ENCODE assay signal across 25 cellular contexts in genomic region chr9:32472344-32472743, GRCh38.
"Had no signal": no experiment of that assay in that cellular context is flagged by ENCODE, and none has a peak within 500 bp of the region (broad histone marks: within the 10 kb centered on the region; RNA-seq: fewer than 3 reads in every experiment).

No MANE protein-coding gene starts in this region.

- H3K79me2 ChIP-seq: parathyroid adenoma had no signal

- H3K36me3 ChIP-seq: neural progenitor cell, ovary, right lobe of liver had no signal

- H3K4me2 ChIP-seq: neural progenitor cell had no signal

- FAIRE-seq: small intestine, urothelium cell line had no signal

- DNase-seq: natural killer cell; occipital lobe; ovary; posterior cingulate gyrus; psoas muscle; right cardiac atrium; right lobe of liver; sigmoid colon; small intestine; stimulated activated CD4-positive, alpha-beta T cell treated with anti-CD3 and anti-CD28 coated beads, Interleukin-15, amount 100 ng/mL, for 24 hours; stimulated activated CD4-positive, alpha-beta T cell treated with anti-CD3 and anti-CD28 coated beads, Interleukin-2, amount 100 ng/mL, for 24 hours; stimulated activated CD4-positive, alpha-beta T cell treated with anti-CD3 and anti-CD28 coated beads, Interleukin-2, amount 100 ng/mL, for 48 hours; stimulated activated CD4-positive, alpha-beta T cell treated with anti-CD3 and anti-CD28 coated beads, Interleukin-4, amount 100 ng/mL, for 24 hours; stimulated activated naive B cell treated with anti-CD40 and anti-IgM and Interleukin-4, amounts not matched to agents 10 μg/mL and 1 μg/mL and 100 μg/mL, for 72 hours; stimulated activated naive CD4-positive, alpha-beta T cell treated with Interleukin-2 at 50 U/mL for 16 hours; stomach; thyroid gland; trophoblast cell; upper lobe of left lung had no signal

- H3K27ac ChIP-seq: neural progenitor cell, ovary, parathyroid adenoma, psoas muscle, sigmoid colon, stomach, thoracic aorta, thyroid gland, tibial nerve, upper lobe of left lung had no signal

- H3K4me1 ChIP-seq: neural progenitor cell, parathyroid adenoma, psoas muscle, sigmoid colon, stomach, thyroid gland, tibial nerve, upper lobe of left lung had no signal

- ATAC-seq: natural killer cell; psoas muscle; right cardiac atrium; stimulated activated effector memory CD8-positive, alpha-beta T cell treated with anti-CD3 and anti-CD28 coated beads, Interleukin-12 subunit alpha, Interleukin-12 subunit beta, amount 100 ng/mL, for 72 hours; stimulated activated naive B cell treated with anti-CD40 and anti-IgM and Interleukin-4, amounts not matched to agents 10 μg/mL and 1 μg/mL and 100 μg/mL, for 72 hours had no signal

- H3K9me3 ChIP-seq: ovary, psoas muscle, right lobe of liver, sigmoid colon, stomach, thoracic aorta, thyroid gland, tibial nerve, upper lobe of left lung had no signal

- H3K9ac ChIP-seq: neural progenitor cell, parathyroid adenoma had no signal

- H3K4me3 ChIP-seq: neural progenitor cell, ovary, psoas muscle, sigmoid colon, stomach, thoracic aorta, thyroid gland, tibial nerve, upper lobe of left lung had no signal

- H3K27me3 ChIP-seq: neural progenitor cell, ovary, right lobe of liver, sigmoid colon, stomach, thyroid gland, tibial nerve, upper lobe of left lung had no signal

- H2AFZ ChIP-seq: neural progenitor cell, parathyroid adenoma had no signal
